8 cellular contexts compared by ENCODE assay signal in genomic region chr5:136864960-136865359, GRCh38.
"Had no signal": no experiment of that assay in that cellular context is flagged by ENCODE, and none has a peak within 500 bp of the region (broad histone marks: within the 10 kb centered on the region; RNA-seq: fewer than 3 reads in every experiment).

No MANE protein-coding gene starts in this region.

- H3K4me3 Mint-ChIP-seq: GM23338, HFFc6, IgD-negative memory B cell had no signal

- H3K9ac ChIP-seq: KMS-11 had no signal

- H3K4me3 ChIP-seq: GM23338 had no signal

- H3K9me3 Mint-ChIP-seq: GM23338, HFFc6 had no signal

- H3K4me1 Mint-ChIP-seq: IgD-negative memory B cell had no signal

- H3K27me3 Mint-ChIP-seq: IgD-negative memory B cell had no signal

- DNase-seq: H7, HCEC 1CT, HFFc6, KBM-7 had no signal

- H3K27ac ChIP-seq: HL-60, KMS-11 had no signal

- H2AFZ ChIP-seq: GM23338 had no signal

- H3K4me2 ChIP-seq: GM23338, KMS-11 had no signal

- H3K27ac Mint-ChIP-seq: HFFc6, IgD-negative memory B cell had no signal

- H3K36me3 Mint-ChIP-seq: IgD-negative memory B cell had no signal
